ENCODE assay signal across 9 cellular contexts in the genomic region with DNA sequence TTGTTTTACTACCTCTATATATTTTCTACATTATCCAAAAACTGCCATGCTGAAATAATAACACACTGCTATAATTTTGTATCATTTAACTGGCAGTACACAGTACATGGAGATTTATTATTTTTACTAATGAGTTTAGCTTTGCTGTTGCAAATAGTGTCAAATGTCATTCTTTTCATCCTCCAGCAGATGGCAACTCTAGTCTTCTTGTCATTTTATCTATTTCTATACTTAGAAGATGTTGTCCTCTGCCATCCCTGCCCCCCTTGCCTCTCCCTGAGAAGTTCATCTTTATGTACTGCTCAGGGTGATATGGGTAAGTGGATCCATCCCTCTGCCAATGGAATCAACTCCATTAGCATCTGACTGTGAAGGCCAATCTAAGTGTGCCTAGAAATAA. TPM values are rescaled to one million over a fixed set of nuclear protein-coding genes. Genes with fewer than 3 reads are reported as not detected.
DNase-seq lines count a peak whose midpoint lies in the region; ATAC-seq and TF ChIP-seq lines count a peak whose summit lies in the region.
"Had no signal": no experiment of that assay in that cellular context is flagged by ENCODE, and none has a peak within 500 bp of the region (broad histone marks: within the 10 kb centered on the region; RNA-seq: fewer than 3 reads in every experiment).

No MANE protein-coding gene starts in this region.

- no peaks in the 10 kb centered on the region for H3K36me3 Mint-ChIP-seq in naive thymus-derived CD8-positive, alpha-beta T cell

- H3K36me3 ChIP-seq in left ventricle myocardium inferior = no peaks in the 10 kb centered on the region

- TF ChIP-seq CTCF in AG04449 (IDR thresholded peaks at IDR 0.05; ENCODE audit: insufficient read depth, low read length, missing control alignments) = peak; percentile 24
- peak; percentile 78 for TF ChIP-seq CTCF in left ventricle myocardium inferior (IDR thresholded peaks at IDR 0.05; ENCODE audit: borderline replicate concordance)

- H3K4me3 Mint-ChIP-seq in naive thymus-derived CD8-positive, alpha-beta T cell = no peak overlapping the region

- POLR2A ChIA-PET in AG04449 (lab: Yijun Ruan, JAX) = no interaction called here
- POLR2A ChIA-PET in naive thymus-derived CD8-positive, alpha-beta T cell (lab: Charles Lee) = no interaction called here

- H3K4me1 Mint-ChIP-seq in naive thymus-derived CD8-positive, alpha-beta T cell = no peaks in the 10 kb centered on the region

- H3K27ac ChIP-seq in left ventricle myocardium inferior (replicated peaks) = no peak overlapping the region

- peaks cover 32% of the 10 kb centered on the region for H3K27me3 ChIP-seq in left ventricle myocardium inferior (ENCODE audit: low read depth)

- intact Hi-C loops in left ventricle myocardium inferior (cut with micrococcal nuclease) = loop anchor here (1.0 kb wide), 1 partner anchor 173 kb away; no protein-coding TSS in a partner anchor

- H3K27me3 Mint-ChIP-seq in naive thymus-derived CD8-positive, alpha-beta T cell = peaks cover 2 to 26% (median 6%) of the 10 kb centered on the region in 5 donors

- H3K4me3 ChIP-seq in AG04449 (ENCODE audit: low read depth, low read length) (no peak overlapping the region), left ventricle myocardium inferior (no peak overlapping the region)

- ATAC-seq in naive thymus-derived CD8-positive, alpha-beta T cell = no peak

- H3K9me3 Mint-ChIP-seq in naive thymus-derived CD8-positive, alpha-beta T cell = peaks cover 0 to 4% (median 0%) of the 10 kb centered on the region in 9 donors

- H3K27ac Mint-ChIP-seq in naive thymus-derived CD8-positive, alpha-beta T cell = no peak overlapping the region

- no peak for DNase-seq in AG04449 (ENCODE audit: low read depth, low spot score)
- peak; percentile 86 for DNase-seq in HT-29 (ENCODE audit: low spot score)
- peak; percentile 86 for DNase-seq in SK-N-DZ (ENCODE audit: low spot score)
- DNase-seq in left ventricle myocardium inferior = no peak
- DNase-seq in activated T-cell treated with anti-CD3 and anti-CD28 coated beads, Interleukin-2, amount 50 U/mL, for 48 hours = no peak
- no peak for DNase-seq in activated CD8-positive, alpha-beta memory T cell treated with anti-CD3 and anti-CD28 coated beads, Interleukin-2, amount 50 U/mL, for 4 hours
- DNase-seq in naive thymus-derived CD8-positive, alpha-beta T cell = no peak
- DNase-seq in activated naive CD4-positive, alpha-beta T cell treated with Interleukin-2 at 50 U/mL for 16 hours = no peak

- CTCF ChIA-PET in AG04449 (lab: Yijun Ruan, JAX) = interaction anchor here (0.9 to 7.2 kb wide), 8 partner anchors 14 to 253 kb away, joined by 3 to 240 read pairs (median 4); partner anchors contain the start of gene LRRTM1

- peaks cover 9% of the 10 kb centered on the region for H3K4me1 ChIP-seq in left ventricle myocardium inferior

- no peaks in the 10 kb centered on the region for H3K9me3 ChIP-seq in left ventricle myocardium inferior (replicated peaks)

RNA-seq across cellular contexts. Expression of gene LRRTM1, which starts 21.7 kb away (rescaled TPM):
- total RNA-seq in HT-29 (2014; rRNA removed; shearing (Covaris generic)) = not detected in 2 replicates
- polyA plus RNA-seq in SK-N-DZ (2014; cell fraction: cytosol; rRNA removed) = 4.8 and 5.8 TPM in 2 replicates
- polyA plus RNA-seq in SK-N-DZ (2014; cell fraction: nucleus; rRNA removed) = 10.2 and 10.7 TPM in 2 replicates
- total RNA-seq in left ventricle myocardium inferior = 0.11 TPM
- total RNA-seq in naive thymus-derived CD8-positive, alpha-beta T cell = not detected
- polyA plus RNA-seq in naive thymus-derived CD8-positive, alpha-beta T cell = not detected
- total RNA-seq: subcutaneous adipose tissue had no signal

Comparison
In these comparisons a context has a peak if more than half of its experiments do, and no peak if none do; other contexts are left out.
1. DNase-seq: peak in HT-29 (single experiment) and SK-N-DZ (single experiment); none in AG04449 (single experiment), left ventricle myocardium inferior (single experiment), activated T-cell treated with anti-CD3 and anti-CD28 coated beads, Interleukin-2, amount 50 U/mL, for 48 hours (0 of 2), activated CD8-positive, alpha-beta memory T cell treated with anti-CD3 and anti-CD28 coated beads, Interleukin-2, amount 50 U/mL, for 4 hours (single experiment), naive thymus-derived CD8-positive, alpha-beta T cell (0 of 10) and activated naive CD4-positive, alpha-beta T cell treated with Interleukin-2 at 50 U/mL for 16 hours (single experiment).